Comparison of ENCODE assay signal across 13 cellular contexts in genomic region chr11:46371262-46371661, GRCh38. TPM values are rescaled to one million over a fixed set of nuclear protein-coding genes. Genes with fewer than 3 reads are reported as not detected.
DNase-seq lines count a peak whose midpoint lies in the region; ATAC-seq, FAIRE-seq and TF ChIP-seq lines count a peak whose summit lies in the region.
"Not testable (repeated sequence)": the region's sequence is repeated elsewhere in the genome, so short reads cannot be mapped to it uniquely, and the experiment has no call there.
"Had no signal": no experiment of that assay in that cellular context is flagged by ENCODE, and none has a peak within 500 bp of the region (broad histone marks: within the 10 kb centered on the region; RNA-seq: fewer than 3 reads in every experiment).

No MANE protein-coding gene starts in this region.

- not testable (repeated sequence) for H3K27me3 ChIP-seq in NT2/D1 (ENCODE audit: insufficient read depth, insufficient read length); HepG2 (ENCODE audit: control insufficient read depth in 1 of 2, insufficient read depth in 2 of 2, low read length in 2 of 2); spleen (replicated peaks in 1 of 7)

- TF ChIP-seq POLR2A in HepG2 (IDR thresholded peaks at IDR 0.05; ENCODE audit: insufficient read depth in 1 of 2, low read depth in 2 of 2, low read length in 2 of 2); spleen (IDR thresholded peaks at IDR 0.05): not testable (repeated sequence)

- H4K20me1 ChIP-seq in HepG2 (ENCODE audit: insufficient read depth, low read length) = not testable (repeated sequence)

- not testable (repeated sequence) for DNase-seq in NT2/D1 (ENCODE audit: low read depth, low spot score); RWPE1 (ENCODE audit: low spot score); activated naive CD4-positive, alpha-beta T cell treated with anti-CD3 and anti-CD28 coated beads, Interleukin-2, amount 50 U/mL, for 72 hours (ENCODE audit: low spot score in 2 of 2); HepG2 (ENCODE audit: low spot score)
- DNase-seq in spleen = peak; percentile 72

- H3K79me2 ChIP-seq in HepG2 (ENCODE audit: insufficient read depth, low read length) = not testable (repeated sequence)

- H3K4me1 ChIP-seq in NT2/D1 (ENCODE audit: insufficient read depth, insufficient read length) (peaks cover 24% of the 10 kb centered on the region), HepG2 (ENCODE audit: insufficient read depth, low read length) (peaks cover 15% of the 10 kb centered on the region), spleen (peaks cover 10 to 41% (median 22%) of the 10 kb centered on the region in 6 donors)

- not testable (repeated sequence) for ATAC-seq in activated naive CD4-positive, alpha-beta T cell treated with anti-CD3 and anti-CD28 coated beads, Interleukin-2, amount 50 U/mL, for 72 hours; HepG2

- not testable (repeated sequence) for BruUV-seq in HepG2 (replicated peaks; lab: Mats Ljungman, UMichigan)

- H3K4me3 ChIP-seq in NT2/D1 (ENCODE audit: insufficient read length, low read depth); HepG2 (replicated peaks in 1 of 3; ENCODE audit: insufficient read depth in 1 of 3, low read depth in 2 of 3, low read length in 3 of 3); spleen: not testable (repeated sequence)

- 96% methylated on average over 13 of the region's 19 CpGs for whole genome bisulfite sequencing in HepG2 (ENCODE audit: low lambda C conversion rate)
- WGBS in spleen, 5 donors = 91 to 98% (median 96%) methylated on average over 17 to 19 of the region's 19 CpGs

- POLR2A ChIA-PET in RWPE1 (lab: Yijun Ruan, JAX; ENCODE audit: low non-redundant PET); HepG2 (lab: Yijun Ruan, JAX): not testable (repeated sequence)

- H3K36me3 ChIP-seq in NT2/D1 (ENCODE audit: insufficient read depth, insufficient read length, low read length) = peaks cover 82% of the 10 kb centered on the region
- peaks cover 1 to 14% of the 10 kb centered on the region in 2 experiments; a peak in 2 of 5 replicates for H3K36me3 ChIP-seq in HepG2 (replicated peaks in 1 of 2; ENCODE audit: control insufficient read depth in 1 of 2, insufficient read depth in 2 of 2, low read length in 2 of 2)
- H3K36me3 ChIP-seq in spleen = peaks cover under 1 to 98% (median 83%) of the 10 kb centered on the region in 6 donors

- not testable (repeated sequence) for FAIRE-seq in HepG2 (lab: Jason Lieb, UNC)

- TF ChIP-seq EP300 in HepG2 (IDR thresholded peaks at IDR 0.05; ENCODE audit: low read depth in 2 of 2, low read length in 2 of 2); HepG2 (CRISPR knock-in tag; IDR thresholded peaks at IDR 0.05; ENCODE audit: borderline replicate concordance): not testable (repeated sequence)

- TF ChIP-seq CTCF in RWPE1 (conservative IDR thresholded peaks at IDR 0.05; ENCODE audit: low read depth); HepG2 (CRISPR knock-in tag; IDR thresholded peaks at IDR 0.05); spleen (IDR thresholded peaks at IDR 0.05 in 8 of 11, conservative IDR thresholded peaks at IDR 0.05 in 3 of 11): not testable (repeated sequence)

- H3K9me3 ChIP-seq in NT2/D1 (ENCODE audit: insufficient read depth, low read length); HepG2 (ENCODE audit: low read length); spleen: not testable (repeated sequence)

- H3K27ac ChIP-seq in RWPE1 = peak overlapping the region; percentile 85
- not testable (repeated sequence) for H3K27ac ChIP-seq in HepG2 (ENCODE audit: extremely low read length, insufficient read depth, low read length); spleen

- not testable (repeated sequence) for H3K36me3 Mint-ChIP-seq in activated naive CD4-positive, alpha-beta T cell treated with anti-CD3 and anti-CD28 coated beads, Interleukin-2, amount 50 U/mL, for 72 hours

- intact Hi-C loops in HepG2 (cut with micrococcal nuclease; ENCODE audit: unreplicated experiment); spleen (cut with DNase I; ENCODE audit: low total_unique reads): not testable (repeated sequence)

- H3K27ac Mint-ChIP-seq in activated naive CD4-positive, alpha-beta T cell treated with anti-CD3 and anti-CD28 coated beads, Interleukin-2, amount 50 U/mL, for 72 hours = peak overlapping the region; percentile 84 to 94

- not testable (repeated sequence) for H2AFZ ChIP-seq in HepG2 (ENCODE audit: low read length)

- H3K9ac ChIP-seq in NT2/D1 (ENCODE audit: insufficient read length, low read depth) = peak overlapping the region; percentile 27
- not testable (repeated sequence) for H3K9ac ChIP-seq in HepG2 (ENCODE audit: insufficient read depth, low read depth, low read length)

- not testable (repeated sequence) for H3K4me2 ChIP-seq in HepG2 (ENCODE audit: low read depth, low read length)

- in situ Hi-C loops in HepG2 (cut with HindIII; ENCODE audit: extremely low pct_ligation_motif_present, low pct_unique_long_range_greater_than_20kb) = not testable (repeated sequence)

- TF ChIP-seq RAD21 in HepG2 (CRISPR knock-in tag; IDR thresholded peaks at IDR 0.05) = not testable (repeated sequence)

- CTCF ChIA-PET in RWPE1 (lab: Yijun Ruan, JAX) = interaction anchor here (0.6 to 1.3 kb wide), 3 partner anchors 12 to 20 kb away, joined by 4 to 5 read pairs (median 4); partner anchors contain the start of gene CHRM4
- CTCF ChIA-PET in HepG2 (lab: Yijun Ruan, JAX; ENCODE audit: low intra/inter-chr PET ratio, low total read pairs) = not testable (repeated sequence)

- not testable (repeated sequence) for H3K9me3 Mint-ChIP-seq in activated naive CD4-positive, alpha-beta T cell treated with anti-CD3 and anti-CD28 coated beads, Interleukin-2, amount 50 U/mL, for 72 hours

RNA-seq across cellular contexts. Expression of gene MDK, which starts 10.2 kb away (rescaled TPM):
- total RNA-seq in activated naive CD4-positive, alpha-beta T cell treated with anti-CD3 and anti-CD28 coated beads, Interleukin-2, amount 50 U/mL, for 72 hours = 10 to 100 TPM in 1 of 2 donors, 1 to 10 TPM in 1; 5.8 to 14.8 TPM
- total RNA-seq in HepG2 (2016; rRNA removed; fragmentation: Illumina TruSeq; extraction: Trizol) (149 and 312 TPM in 2 replicates), spleen (10 to 100 TPM; 22.6 to 52.8 (median 36.8) TPM)
- total RNA-seq in HepG2 (2016; cell fraction: cytosol; rRNA removed; fragmentation: Illumina TruSeq; extraction: Trizol; ENCODE audit: low read depth) = 310 and 356 TPM in 2 replicates
- 138 and 308 TPM in 2 replicates for total RNA-seq in HepG2 (2016; cell fraction: insoluble cytoplasmic fraction; rRNA removed; fragmentation: Illumina TruSeq; extraction: Trizol)
- total RNA-seq in HepG2 (2016; cell fraction: membrane; rRNA removed; fragmentation: Illumina TruSeq; extraction: Trizol) = 284 and 347 TPM in 2 replicates
- 197 and 254 TPM in 2 replicates for total RNA-seq in HepG2 (2016; cell fraction: nucleus; rRNA removed; fragmentation: Illumina TruSeq; extraction: Trizol)
- polyA plus RNA-seq in HepG2 (2011; rRNA removed) (355 and 407 TPM in 2 replicates), spleen (10 to 100 TPM; 16.2 to 26.6 (median 22.3) TPM)
- polyA plus RNA-seq in HepG2 (2011; cell fraction: cytosol; rRNA removed) = 510 and 850 TPM in 2 replicates
- 205 and 210 TPM in 2 replicates for polyA plus RNA-seq in HepG2 (2011; cell fraction: nucleus; rRNA removed)
- polyA plus RNA-seq in HepG2 (2012) = 127 and 170 TPM in 2 replicates
- polyA plus RNA-seq in HepG2 (2016; cell fraction: cytosol; fragmentation: Illumina TruSeq; extraction: Trizol; ENCODE audit: low read depth) = 699 and 772 TPM in 2 replicates
- 298 and 351 TPM in 2 replicates for polyA plus RNA-seq in HepG2 (2016; cell fraction: insoluble cytoplasmic fraction; fragmentation: Illumina TruSeq; extraction: Trizol; ENCODE audit: low read depth)
- 584 and 631 TPM in 2 replicates for polyA plus RNA-seq in HepG2 (2016; cell fraction: membrane; fragmentation: Illumina TruSeq; extraction: Trizol; ENCODE audit: low read depth)
- polyA plus RNA-seq in HepG2 (2016; cell fraction: nucleus; fragmentation: Illumina TruSeq; extraction: Trizol; ENCODE audit: insufficient read depth, low read depth) = 829 and 892 TPM in 2 replicates
- 1.3 and 126 TPM in 2 replicates for polyA minus RNA-seq in HepG2 (2011; rRNA and poly(A)+ RNA removed; ENCODE audit: low replicate concordance)
- 66.8 and 86.0 TPM in 2 replicates for polyA minus RNA-seq in HepG2 (2011; cell fraction: cytosol; rRNA and poly(A)+ RNA removed)
- 18.5 and 19.3 TPM in 2 replicates for polyA minus RNA-seq in HepG2 (2011; cell fraction: nucleus; rRNA and poly(A)+ RNA removed)
- polyA plus RNA-seq: CD14-positive monocyte; CD4-positive, alpha-beta memory T cell; CD4-positive, CD25-positive, alpha-beta regulatory T cell had no signal

RNA-seq across cellular contexts. Expression of gene CHRM4, which starts 20.3 kb away (rescaled TPM):
- under 1 TPM in 1 of 2 donors, not detected in 1; 0.64 TPM for total RNA-seq in activated naive CD4-positive, alpha-beta T cell treated with anti-CD3 and anti-CD28 coated beads, Interleukin-2, amount 50 U/mL, for 72 hours
- 0.13 TPM in 1 of 2 replicates, not detected in the other for total RNA-seq in HepG2 (2016; rRNA removed; fragmentation: Illumina TruSeq; extraction: Trizol)
- total RNA-seq in HepG2 (2016; cell fraction: cytosol; rRNA removed; fragmentation: Illumina TruSeq; extraction: Trizol; ENCODE audit: low read depth) = not detected in 2 replicates
- total RNA-seq in HepG2 (2016; cell fraction: insoluble cytoplasmic fraction; rRNA removed; fragmentation: Illumina TruSeq; extraction: Trizol) = 0.11 TPM in 1 of 2 replicates, not detected in the other
- 0.15 TPM in 1 of 2 replicates, not detected in the other for total RNA-seq in HepG2 (2016; cell fraction: membrane; rRNA removed; fragmentation: Illumina TruSeq; extraction: Trizol)
- total RNA-seq in HepG2 (2016; cell fraction: nucleus; rRNA removed; fragmentation: Illumina TruSeq; extraction: Trizol) = 0.25 TPM in 1 of 2 replicates, not detected in the other
- polyA plus RNA-seq in HepG2 (2011; rRNA removed) = 0.21 and 0.22 TPM in 2 replicates
- 0.12 and 0.19 TPM in 2 replicates for polyA plus RNA-seq in HepG2 (2011; cell fraction: cytosol; rRNA removed)
- 0.43 and 0.85 TPM in 2 replicates for polyA plus RNA-seq in HepG2 (2011; cell fraction: nucleus; rRNA removed)
- polyA plus RNA-seq in HepG2 (2012) = 0.27 TPM in 1 of 2 replicates, not detected in the other
- polyA plus RNA-seq in HepG2 (2016; cell fraction: cytosol; fragmentation: Illumina TruSeq; extraction: Trizol; ENCODE audit: low read depth) = 0.08 TPM in 1 of 2 replicates, not detected in the other
- 0.15 TPM in 1 of 2 replicates, not detected in the other for polyA plus RNA-seq in HepG2 (2016; cell fraction: insoluble cytoplasmic fraction; fragmentation: Illumina TruSeq; extraction: Trizol; ENCODE audit: low read depth)
- 0.21 TPM in 1 of 2 replicates, not detected in the other for polyA plus RNA-seq in HepG2 (2016; cell fraction: membrane; fragmentation: Illumina TruSeq; extraction: Trizol; ENCODE audit: low read depth)
- 0.41 TPM in 1 of 2 replicates, not detected in the other for polyA plus RNA-seq in HepG2 (2016; cell fraction: nucleus; fragmentation: Illumina TruSeq; extraction: Trizol; ENCODE audit: insufficient read depth, low read depth)
- 0.58 and 0.90 TPM in 2 replicates for polyA minus RNA-seq in HepG2 (2011; rRNA and poly(A)+ RNA removed; ENCODE audit: low replicate concordance)
- not detected in 2 replicates for polyA minus RNA-seq in HepG2 (2011; cell fraction: cytosol; rRNA and poly(A)+ RNA removed)
- polyA minus RNA-seq in HepG2 (2011; cell fraction: nucleus; rRNA and poly(A)+ RNA removed) = 0.50 and 0.52 TPM in 2 replicates
- 10 to 100 TPM in 3 of 7 donors, 1 to 10 TPM in 4; 2.3 to 34.1 (median 8.5) TPM for total RNA-seq in spleen
- 1 to 10 TPM in 1 of 3 donors, under 1 TPM in 2; 0.06 to 2.0 (median 0.20) TPM for polyA plus RNA-seq in spleen
- total RNA-seq: A673; Calu3; CD4-positive, alpha-beta memory T cell; CD8-positive, alpha-beta memory T cell; Daoy had no signal
- polyA plus RNA-seq: AG04450 had no signal

RNA-seq across cellular contexts. Expression of gene DGKZ, which starts 24.0 kb away (rescaled TPM):
- total RNA-seq in activated naive CD4-positive, alpha-beta T cell treated with anti-CD3 and anti-CD28 coated beads, Interleukin-2, amount 50 U/mL, for 72 hours = 100 to 1,000 TPM in 1 of 2 donors, 10 to 100 TPM in 1; 88.0 to 108 TPM
- total RNA-seq in HepG2 (2016; rRNA removed; fragmentation: Illumina TruSeq; extraction: Trizol) = 14.6 and 20.7 TPM in 2 replicates
- total RNA-seq in HepG2 (2016; cell fraction: cytosol; rRNA removed; fragmentation: Illumina TruSeq; extraction: Trizol; ENCODE audit: low read depth) = 11.9 and 13.2 TPM in 2 replicates
- total RNA-seq in HepG2 (2016; cell fraction: insoluble cytoplasmic fraction; rRNA removed; fragmentation: Illumina TruSeq; extraction: Trizol) = 11.6 and 19.8 TPM in 2 replicates
- total RNA-seq in HepG2 (2016; cell fraction: membrane; rRNA removed; fragmentation: Illumina TruSeq; extraction: Trizol) = 26.9 and 29.6 TPM in 2 replicates
- total RNA-seq in HepG2 (2016; cell fraction: nucleus; rRNA removed; fragmentation: Illumina TruSeq; extraction: Trizol) = 18.5 and 22.1 TPM in 2 replicates
- 15.8 and 17.6 TPM in 2 replicates for polyA plus RNA-seq in HepG2 (2011; rRNA removed)
- polyA plus RNA-seq in HepG2 (2011; cell fraction: cytosol; rRNA removed) = 8.8 and 15.2 TPM in 2 replicates
- polyA plus RNA-seq in HepG2 (2011; cell fraction: nucleus; rRNA removed) = 108 and 162 TPM in 2 replicates
- 11.6 and 19.4 TPM in 2 replicates for polyA plus RNA-seq in HepG2 (2012)
- polyA plus RNA-seq in HepG2 (2016; cell fraction: cytosol; fragmentation: Illumina TruSeq; extraction: Trizol; ENCODE audit: low read depth) = 18.6 and 18.8 TPM in 2 replicates
- 21.9 and 30.3 TPM in 2 replicates for polyA plus RNA-seq in HepG2 (2016; cell fraction: insoluble cytoplasmic fraction; fragmentation: Illumina TruSeq; extraction: Trizol; ENCODE audit: low read depth)
- polyA plus RNA-seq in HepG2 (2016; cell fraction: membrane; fragmentation: Illumina TruSeq; extraction: Trizol; ENCODE audit: low read depth) = 44.5 and 49.9 TPM in 2 replicates
- polyA plus RNA-seq in HepG2 (2016; cell fraction: nucleus; fragmentation: Illumina TruSeq; extraction: Trizol; ENCODE audit: insufficient read depth, low read depth) = 65.9 and 71.9 TPM in 2 replicates
- 43.2 and 71.9 TPM in 2 replicates for polyA minus RNA-seq in HepG2 (2011; rRNA and poly(A)+ RNA removed; ENCODE audit: low replicate concordance)
- 12.3 and 14.8 TPM in 2 replicates for polyA minus RNA-seq in HepG2 (2011; cell fraction: cytosol; rRNA and poly(A)+ RNA removed)
- 15.9 and 16.9 TPM in 2 replicates for polyA minus RNA-seq in HepG2 (2011; cell fraction: nucleus; rRNA and poly(A)+ RNA removed)
- 100 to 1,000 TPM in 5 of 7 donors, 10 to 100 TPM in 2; 86.0 to 136 (median 106) TPM for total RNA-seq in spleen
- polyA plus RNA-seq in spleen = 10 to 100 TPM; 44.2 to 89.0 (median 60.9) TPM
